15 cellular contexts compared by ENCODE assay signal in the genomic region with DNA sequence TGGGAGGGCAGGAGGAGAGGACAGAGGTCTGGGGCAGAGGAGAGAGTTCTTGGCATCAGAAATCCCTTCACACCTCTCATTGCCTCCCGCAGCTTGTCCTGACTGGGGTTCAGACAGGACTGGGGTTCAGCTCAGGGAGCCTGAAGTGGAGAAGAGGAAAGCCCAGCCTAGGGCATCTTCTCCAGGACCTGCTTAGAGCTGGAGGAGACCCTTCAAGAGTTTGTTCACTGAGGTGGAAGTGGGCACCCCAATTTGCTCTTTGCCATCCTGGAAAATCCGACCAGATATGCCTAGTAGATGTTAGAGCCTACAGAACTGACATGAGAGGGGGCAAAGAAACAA. TPM values are rescaled to one million over a fixed set of nuclear protein-coding genes. Genes with fewer than 3 reads are reported as not detected.
A peak's percentile ranks its signal among the peaks of the same experiment; 100 is the strongest.
DNase-seq lines count a peak whose midpoint lies in the region; ATAC-seq and TF ChIP-seq lines count a peak whose summit lies in the region.
"Had no signal": no experiment of that assay in that cellular context is flagged by ENCODE, and none has a peak within 500 bp of the region (broad histone marks: within the 10 kb centered on the region; RNA-seq: fewer than 3 reads in every experiment).

No MANE protein-coding gene starts in this region.

- TF ChIP-seq CTCF in Peyer's patch (IDR thresholded peaks at IDR 0.05), result no peak
- no peak for TF ChIP-seq CTCF in left lung (IDR thresholded peaks at IDR 0.05)

- TF ChIP-seq POLR2A in Peyer's patch (IDR thresholded peaks at IDR 0.05) (peak in 1 of 2 donors; percentile 1), erythroblast (IDR thresholded peaks at IDR 0.05; ENCODE audit: low read length) (no peak)

- intact Hi-C loops in left lung (cut with DNase I), result no loop called here

- no peak for ATAC-seq in left lung
- ATAC-seq: activated T-cell treated with anti-CD3 and anti-CD28 coated beads, Interleukin-2, amount 50 U/mL, for 72 hours; foreskin keratinocyte; naive thymus-derived CD4-positive, alpha-beta T cell; stimulated activated naive CD8-positive, alpha-beta T cell treated with anti-CD3 and anti-CD28 coated beads, Interleukin-15, Interleukin-2, amounts not matched to agents 100 U/mL and 50 U/mL, for 24 hours had no signal

- H3K9me3 ChIP-seq in Peyer's patch (no peaks in the 10 kb centered on the region), left lung (no peaks in the 10 kb centered on the region), stomach smooth muscle (ENCODE audit: control insufficient read depth in 2 of 2, low read length in 2 of 2) (no peaks in the 10 kb centered on the region)
- H3K9me3 ChIP-seq: adrenal gland, right atrium auricular region had no signal

- DNase-seq in Peyer's patch, result peak in 1 of 3 donors; percentile 45
- no peak for DNase-seq in left lung
- DNase-seq in erythroblast (lab: John Stamatoyannopoulos, UW), result no peak
- no peak for DNase-seq in T1000 (lab: John Stamatoyannopoulos, UW)
- no peak for DNase-seq in dedifferentiated amniotic fluid mesenchymal stem cell (ENCODE audit: extremely low spot score)
- DNase-seq: activated CD4-positive, alpha-beta T cell treated with anti-CD3 and anti-CD28 coated beads, Interleukin-2, amount 50 U/mL, for 1 hour; activated T-cell treated with anti-CD3 and anti-CD28 coated beads, Interleukin-2, amount 50 U/mL, for 72 hours; adrenal gland; C1 segment of cervical spinal cord; foreskin keratinocyte; naive thymus-derived CD4-positive, alpha-beta T cell; NCI-H226; stimulated activated naive CD8-positive, alpha-beta T cell treated with anti-CD3 and anti-CD28 coated beads, Interleukin-15, Interleukin-2, amounts not matched to agents 100 U/mL and 50 U/mL, for 24 hours had no signal

- peak overlapping the region; percentile 11 to 92 (median 54) for H3K27ac ChIP-seq in Peyer's patch
- H3K27ac ChIP-seq in left lung, result peak overlapping the region; percentile 76 to 90
- peak overlapping the region; percentile 85 for H3K27ac ChIP-seq in stomach smooth muscle (ENCODE audit: low read length)
- H3K27ac ChIP-seq: foreskin keratinocyte, right atrium auricular region had no signal

- peak overlapping the region in 2 of 4 donors; percentile 10 to 66 for H3K4me3 ChIP-seq in Peyer's patch
- H3K4me3 ChIP-seq in left lung, result no peak overlapping the region
- peak overlapping the region in 1 of 2 donors; percentile 49 for H3K4me3 ChIP-seq in stomach smooth muscle (ENCODE audit: low read length in 2 of 2)
- H3K4me3 ChIP-seq: adrenal gland, right atrium auricular region had no signal

- H3K27me3 ChIP-seq in Peyer's patch, result no peaks in the 10 kb centered on the region
- H3K27me3 ChIP-seq in left lung, result peaks cover 51 to 100% of the 10 kb centered on the region in 2 donors
- peaks cover 2 to 53% of the 10 kb centered on the region in 2 donors for H3K27me3 ChIP-seq in stomach smooth muscle (ENCODE audit: control insufficient read depth in 1 of 2, insufficient read depth in 2 of 2, low read length in 2 of 2)
- H3K27me3 ChIP-seq: adrenal gland had no signal

- peaks cover 0 to 12% (median 0%) of the 10 kb centered on the region in 3 donors for H3K36me3 ChIP-seq in Peyer's patch
- no peaks in the 10 kb centered on the region for H3K36me3 ChIP-seq in left lung
- no peaks in the 10 kb centered on the region for H3K36me3 ChIP-seq in stomach smooth muscle (ENCODE audit: control insufficient read depth in 2 of 2, insufficient read depth in 2 of 2, low read length in 2 of 2)
- H3K36me3 ChIP-seq: adrenal gland, right atrium auricular region had no signal

- H3K4me1 ChIP-seq in Peyer's patch (peaks cover 0 to 64% (median 7%) of the 10 kb centered on the region in 4 donors), left lung (peaks cover 8 to 56% of the 10 kb centered on the region in 2 donors), stomach smooth muscle (ENCODE audit: control insufficient read depth, insufficient read depth, low read length) (peaks cover 53% of the 10 kb centered on the region)
- H3K4me1 ChIP-seq: foreskin keratinocyte had no signal

- peak overlapping the region in 1 of 2 donors; percentile 21 for H3K9ac ChIP-seq in stomach smooth muscle (ENCODE audit: low read length in 2 of 2)

RNA-seq across cellular contexts. Expression of a gene that starts 2.0 kb away (rescaled TPM):
- total RNA-seq in Peyer's patch (10 to 100 TPM; 37.0 to 89.3 (median 65.4) TPM), left lung (10 to 100 TPM; 10.4 to 15.0 TPM)

RNA-seq across cellular contexts. Expression of a gene that starts 5.5 kb away (rescaled TPM):
- total RNA-seq in Peyer's patch, result 10 to 100 TPM in 3 of 4 donors, 1 to 10 TPM in 1; 7.7 to 22.5 (median 15.0) TPM
- 1 to 10 TPM; 3.3 to 4.2 TPM for total RNA-seq in left lung
- total RNA-seq: activated T-cell treated with anti-CD3 and anti-CD28 coated beads, Interleukin-2, amount 50 U/mL, for 72 hours; foreskin keratinocyte; naive thymus-derived CD4-positive, alpha-beta T cell; right atrium auricular region had no signal

RNA-seq across cellular contexts. Expression of a gene that starts 9.9 kb away (rescaled TPM):
- 1 to 10 TPM; 1.8 to 6.6 (median 5.1) TPM for total RNA-seq in Peyer's patch
- 1 to 10 TPM; 4.5 to 4.8 TPM for total RNA-seq in left lung

RNA-seq across cellular contexts. Expression of a gene that starts 16.7 kb away (rescaled TPM):
- 10 to 100 TPM; 34.3 to 98.4 (median 66.7) TPM for total RNA-seq in Peyer's patch
- 1 to 10 TPM; 5.1 to 6.7 TPM for total RNA-seq in left lung
- total RNA-seq: foreskin keratinocyte had no signal

RNA-seq across cellular contexts. Expression of a gene that starts 22.8 kb away (rescaled TPM):
- 10 to 100 TPM; 10.7 to 22.8 (median 19.0) TPM for total RNA-seq in Peyer's patch
- total RNA-seq in left lung, result 1 to 10 TPM; 2.4 to 3.0 TPM
